ENCODE assay signal across 8 cellular contexts in genomic region chr17:68200689-68201424, GRCh38. TPM values are rescaled to one million over a fixed set of nuclear protein-coding genes. Genes with fewer than 3 reads are reported as not detected.
A peak's percentile ranks its signal among the peaks of the same experiment; 100 is the strongest.
DNase-seq lines count a peak whose midpoint lies in the region; ATAC-seq and TF ChIP-seq lines count a peak whose summit lies in the region.

No MANE protein-coding gene starts in this region.

- H3K4me3 Mint-ChIP-seq in activated CD4-positive, alpha-beta T cell treated with anti-CD3 and anti-CD28 coated beads for 36 hours: peak overlapping the region; percentile 73

- POLR2A ChIA-PET in activated CD4-positive, alpha-beta T cell treated with anti-CD3 and anti-CD28 coated beads for 36 hours (lab: Charles Lee): interaction anchor here (0.6 to 1.7 kb wide), 4 partner anchors 20 to 157 kb away, joined by 3 to 7 read pairs (median 4); partner anchors contain the start of gene AMZ2

- H3K27ac ChIP-seq in colonic mucosa (no peak overlapping the region), right lobe of liver (no peak overlapping the region)

- H3K36me3 ChIP-seq in colonic mucosa (no peaks in the 10 kb centered on the region), right lobe of liver (no peaks in the 10 kb centered on the region)

- peaks cover 27% of the 10 kb centered on the region for H3K4me1 Mint-ChIP-seq in activated CD4-positive, alpha-beta T cell treated with anti-CD3 and anti-CD28 coated beads for 36 hours

- intact Hi-C loops in activated CD4-positive, alpha-beta T cell treated with anti-CD3 and anti-CD28 coated beads for 36 hours (cut with DNase I, micrococcal nuclease): loop anchor here (1.0 to 10.0 kb wide), 5 partner anchors 29 to 376 kb away; partner anchors contain the start of gene BPTF (in 1 of the 2)
- intact Hi-C loops in colonic mucosa (cut with DNase I) (loop anchor here (5.0 kb wide), 1 partner anchor 144 kb away; no protein-coding TSS in a partner anchor), right lobe of liver (cut with DNase I) (no loop called here)

- H3K27me3 ChIP-seq in colonic mucosa: peaks cover 49% of the 10 kb centered on the region
- H3K27me3 ChIP-seq in right lobe of liver: peaks cover 4 to 17% of the 10 kb centered on the region in 2 donors

- ATAC-seq in HG02798 (IDR thresholded peaks at IDR 0.05; ENCODE audit: poor library complexity, unreplicated experiment): peak; percentile 37
- ATAC-seq in activated CD4-positive, alpha-beta T cell treated with anti-CD3 and anti-CD28 coated beads for 36 hours: peak; percentile 47
- ATAC-seq in right lobe of liver: peak; percentile 68 to 75 (median 73)

- TF ChIP-seq CTCF in colonic mucosa (IDR thresholded peaks at IDR 0.05) (peak; percentile 83), right lobe of liver (IDR thresholded peaks at IDR 0.05) (peak; percentile 71 to 89 (median 87))

- peak overlapping the region; percentile 26 to 56 for H3K9ac ChIP-seq in colonic mucosa (ENCODE audit: low read depth in 2 of 2, low read length in 2 of 2)

- peaks cover 22% of the 10 kb centered on the region for H3K4me1 ChIP-seq in colonic mucosa
- peaks cover 0 to 24% (median 2%) of the 10 kb centered on the region in 4 donors for H3K4me1 ChIP-seq in right lobe of liver

- H3K9me3 ChIP-seq in colonic mucosa: no peaks in the 10 kb centered on the region
- H3K9me3 ChIP-seq in right lobe of liver: no peaks in the 10 kb centered on the region

- no peaks in the 10 kb centered on the region for H3K9me3 Mint-ChIP-seq in activated CD4-positive, alpha-beta T cell treated with anti-CD3 and anti-CD28 coated beads for 36 hours (ENCODE audit: low read depth)

- WGBS in right lobe of liver (ENCODE audit: insufficient coverage, low coverage, low lambda C conversion rate, missing lambda C conversion rate): 0% methylated on average over 14 of the region's 31 CpGs

- no peak for TF ChIP-seq POLR2A in right lobe of liver (IDR thresholded peaks at IDR 0.05)

- DNase-seq in DMS 273 (lab: John Stamatoyannopoulos, UW; ENCODE audit: unreplicated experiment): peak; percentile 95
- DNase-seq in NCI-H460 (ENCODE audit: extremely low read depth, low read depth): peak; percentile 59
- peak; percentile 88 for DNase-seq in activated CD4-positive, alpha-beta T cell treated with anti-CD3 and anti-CD28 coated beads for 36 hours
- DNase-seq in colonic mucosa: peak; percentile 78
- peak; percentile 78 to 82 (median 82) for DNase-seq in right lobe of liver
- peak; percentile 65 to 74 for DNase-seq in stimulated activated CD4-positive, alpha-beta T cell treated with anti-CD3 and anti-CD28 coated beads, Interleukin-4, amount 100 ng/mL, for 4 hours
- DNase-seq in GM19240 (ENCODE audit: insufficient read length, low spot score): no peak

- CTCF ChIA-PET in activated CD4-positive, alpha-beta T cell treated with anti-CD3 and anti-CD28 coated beads for 36 hours (lab: Charles Lee): interaction anchor here (0.6 to 3.4 kb wide), 18 partner anchors 9 to 265 kb away, joined by 3 to 67 read pairs (median 6); partner anchors contain the start of gene AMZ2

- H3K36me3 Mint-ChIP-seq in activated CD4-positive, alpha-beta T cell treated with anti-CD3 and anti-CD28 coated beads for 36 hours (ENCODE audit: low read depth): no peaks in the 10 kb centered on the region

- peaks cover 26% of the 10 kb centered on the region for H3K27me3 Mint-ChIP-seq in activated CD4-positive, alpha-beta T cell treated with anti-CD3 and anti-CD28 coated beads for 36 hours

- no peak overlapping the region for H3K27ac Mint-ChIP-seq in activated CD4-positive, alpha-beta T cell treated with anti-CD3 and anti-CD28 coated beads for 36 hours

- no peak overlapping the region for H3K4me3 ChIP-seq in colonic mucosa
- H3K4me3 ChIP-seq in right lobe of liver: peak overlapping the region in 2 of 3 donors; percentile 39 to 42

RNA-seq across cellular contexts. Expression of gene AMZ2, which starts 47.0 kb away (rescaled TPM):
- total RNA-seq in NCI-H460 (2014; rRNA removed; shearing (Covaris generic)): 147 and 160 TPM in 2 replicates
- 79.3 and 108 TPM in 2 replicates for polyA plus RNA-seq in NCI-H460 (2014; cell fraction: nucleus; rRNA removed)
- total RNA-seq in activated CD4-positive, alpha-beta T cell treated with anti-CD3 and anti-CD28 coated beads for 36 hours: 100 to 1,000 TPM; 119 to 150 TPM
- total RNA-seq in colonic mucosa (10 to 100 TPM; 31.5 to 44.1 TPM), right lobe of liver (10 to 100 TPM; 15.3 to 31.2 (median 18.2) TPM)

Comparison
In these comparisons a context has a peak if more than half of its experiments do, and no peak if none do; other contexts are left out.
1. intact Hi-C loops: an anchor here in activated CD4-positive, alpha-beta T cell treated with anti-CD3 and anti-CD28 coated beads for 36 hours (1.0 to 10.0 kb wide) and colonic mucosa (5.0 kb wide); none called in right lobe of liver.